ENCODE assay signal across 10 cellular contexts in the genomic region with DNA sequence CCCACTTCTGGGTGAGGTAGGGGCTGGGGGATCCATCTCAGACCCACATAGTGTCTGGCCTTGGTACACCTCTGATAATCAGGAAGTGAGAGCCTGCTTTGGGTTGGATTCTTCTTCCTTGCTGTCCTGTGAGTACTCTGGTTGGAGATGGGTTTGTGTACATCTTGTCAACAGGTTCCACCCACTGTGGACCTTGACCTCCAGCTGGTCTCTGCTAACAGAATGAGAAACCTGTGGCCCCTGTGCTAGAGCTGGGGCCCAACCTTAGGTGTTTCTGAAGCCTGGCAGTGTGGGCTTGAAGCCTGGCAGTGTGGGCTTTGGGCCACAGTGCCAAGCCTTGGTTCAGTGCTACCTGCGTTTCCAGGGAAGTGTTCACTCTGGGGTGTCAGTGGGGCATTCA. TPM values are rescaled to one million over a fixed set of nuclear protein-coding genes. Genes with fewer than 3 reads are reported as not detected.
A peak's percentile ranks its signal among the peaks of the same experiment; 100 is the strongest.
DNase-seq lines count a peak whose midpoint lies in the region; ATAC-seq and TF ChIP-seq lines count a peak whose summit lies in the region.
"Had no signal": no experiment of that assay in that cellular context is flagged by ENCODE, and none has a peak within 500 bp of the region (broad histone marks: within the 10 kb centered on the region; RNA-seq: fewer than 3 reads in every experiment).

No MANE protein-coding gene starts in this region.

- H3K27me3 ChIP-seq in colonic mucosa (no peaks in the 10 kb centered on the region), neural progenitor cell (no peaks in the 10 kb centered on the region), HAP-1 (ENCODE audit: low read depth) (no peaks in the 10 kb centered on the region)
- H3K27me3 ChIP-seq: heart right ventricle, MG63 had no signal

- peaks cover 16% of the 10 kb centered on the region for H4K20me1 ChIP-seq in neural progenitor cell (ENCODE audit: low read depth)

- no peak overlapping the region for H3K4me2 ChIP-seq in neural progenitor cell

- H2AFZ ChIP-seq in neural progenitor cell (replicated peaks) = no peak overlapping the region

- H3K9me3 Mint-ChIP-seq in neural progenitor cell = no peaks in the 10 kb centered on the region

- H3K9ac ChIP-seq in colonic mucosa (ENCODE audit: low read depth in 2 of 2, low read length in 2 of 2) (peak overlapping the region in 1 of 2 donors; percentile 88), neural progenitor cell (no peak overlapping the region)

- no peak overlapping the region for H3K4me3 ChIP-seq in colonic mucosa
- H3K4me3 ChIP-seq in neural progenitor cell = no peak overlapping the region
- H3K4me3 ChIP-seq in HAP-1 = no peak overlapping the region
- H3K4me3 ChIP-seq: MG63 had no signal

- H3K79me2 ChIP-seq in neural progenitor cell (ENCODE audit: low read depth) = peaks cover 26% of the 10 kb centered on the region

- peaks cover 7% of the 10 kb centered on the region for H3K27me3 Mint-ChIP-seq in neural progenitor cell (ENCODE audit: insufficient read depth, low read depth)

- no peak for TF ChIP-seq CTCF in colonic mucosa (IDR thresholded peaks at IDR 0.05)
- no peak for TF ChIP-seq CTCF in neural progenitor cell (IDR thresholded peaks at IDR 0.05)

- H3K4me1 ChIP-seq in colonic mucosa (peaks cover 16% of the 10 kb centered on the region), neural progenitor cell (peaks cover 13% of the 10 kb centered on the region), HAP-1 (peaks cover 11% of the 10 kb centered on the region)

- peak overlapping the region; percentile 71 for H3K4me3 Mint-ChIP-seq in neural progenitor cell

- in situ Hi-C loops in HAP-1 (cut with MboI; ENCODE audit: low sequenced_read_pairs) = no loop called here

- H3F3A ChIP-seq in neural progenitor cell (ENCODE audit: low read depth) = peaks cover 13% of the 10 kb centered on the region

- H3K36me3 ChIP-seq in colonic mucosa = no peaks in the 10 kb centered on the region
- no peaks in the 10 kb centered on the region for H3K36me3 ChIP-seq in neural progenitor cell
- peaks cover 13% of the 10 kb centered on the region for H3K36me3 ChIP-seq in HAP-1 (replicated peaks)
- H3K36me3 ChIP-seq: MG63 had no signal

- no peak overlapping the region for H3K27ac Mint-ChIP-seq in neural progenitor cell

- no peak for ATAC-seq in GM18909 (IDR thresholded peaks at IDR 0.05; ENCODE audit: poor library complexity, unreplicated experiment)
- ATAC-seq: heart right ventricle had no signal

- H3K27ac ChIP-seq in colonic mucosa (peak overlapping the region; percentile 71), neural progenitor cell (no peak overlapping the region)

- DNase-seq in DMS53 (lab: John Stamatoyannopoulos, UW) (peak; percentile 96), MV-4-11 (lab: John Stamatoyannopoulos, UW) (peak; percentile 15), colonic mucosa (peak; percentile 91), neural progenitor cell (ENCODE audit: low spot score) (no peak), HAP-1 (ENCODE audit: low spot score in 2 of 2) (no peak), HPDE6-E6E7 (ENCODE audit: extremely low spot score) (no peak), NCI-H345 (lab: John Stamatoyannopoulos, UW) (no peak)
- DNase-seq: heart right ventricle, MG63 had no signal

- H3K4me1 Mint-ChIP-seq in neural progenitor cell = peaks cover 29% of the 10 kb centered on the region

- H3K36me3 Mint-ChIP-seq in neural progenitor cell = no peaks in the 10 kb centered on the region

- intact Hi-C loops in colonic mucosa (cut with DNase I) = no loop called here

- H3K9me3 ChIP-seq in colonic mucosa (no peaks in the 10 kb centered on the region), neural progenitor cell (ENCODE audit: low read depth) (no peaks in the 10 kb centered on the region), HAP-1 (no peaks in the 10 kb centered on the region)
- H3K9me3 ChIP-seq: heart right ventricle, MG63 had no signal

RNA-seq across cellular contexts. Expression of a gene that starts 2.6 kb away (rescaled TPM):
- total RNA-seq in colonic mucosa (10 to 100 TPM; 37.0 to 44.5 TPM), neural progenitor cell (ENCODE audit: low replicate concordance) (18.3 and 28.3 TPM in 2 replicates)

RNA-seq across cellular contexts. Expression of a gene that starts 20.3 kb away (rescaled TPM):
- total RNA-seq in colonic mucosa (1 to 10 TPM; 9.4 TPM), neural progenitor cell (ENCODE audit: low replicate concordance) (4.8 and 7.2 TPM in 2 replicates)

RNA-seq across cellular contexts. Expression of a gene that starts 27.3 kb away (rescaled TPM):
- total RNA-seq in colonic mucosa (not detected), neural progenitor cell (ENCODE audit: low replicate concordance) (not detected in 2 replicates)
- total RNA-seq: heart right ventricle had no signal

RNA-seq across cellular contexts. Expression of a gene that starts 28.1 kb away (rescaled TPM):
- total RNA-seq in colonic mucosa (10 to 100 TPM; 14.5 to 27.3 TPM), neural progenitor cell (ENCODE audit: low replicate concordance) (28.1 and 48.0 TPM in 2 replicates)

RNA-seq across cellular contexts. Expression of a gene that starts 31.2 kb away (rescaled TPM):
- total RNA-seq in colonic mucosa (10 to 100 TPM in 1 of 2 donors, 1 to 10 TPM in 1; 8.0 to 13.4 TPM), neural progenitor cell (ENCODE audit: low replicate concordance) (32.0 and 35.6 TPM in 2 replicates)

Comparison
In these comparisons a context has a peak if more than half of its experiments do, and no peak if none do; other contexts are left out.
1. DNase-seq: peak in DMS53 (single experiment), MV-4-11 (single experiment) and colonic mucosa (single experiment); none in neural progenitor cell (single experiment), HAP-1 (0 of 2), HPDE6-E6E7 (single experiment) and NCI-H345 (single experiment).